18 cellular contexts compared by ENCODE assay signal in genomic region chr9:125906893-125907292, GRCh38.
"Had no signal": no experiment of that assay in that cellular context is flagged by ENCODE, and none has a peak within 500 bp of the region (broad histone marks: within the 10 kb centered on the region; RNA-seq: fewer than 3 reads in every experiment).

No MANE protein-coding gene starts in this region.

- H3K4me3 ChIP-seq: gastrocnemius medialis, left ventricle myocardium inferior, suprapubic skin, vagina had no signal

- DNase-seq: activated CD4-positive, alpha-beta T cell treated with anti-CD3 and anti-CD28 coated beads, Interleukin-2, amount 50 U/mL, for 1 hour; activated CD4-positive, CD25-positive, alpha-beta regulatory T cell treated with anti-CD3 and anti-CD28 coated beads, Interleukin-2, amount 50 U/mL, for 72 hours; activated CD8-positive, alpha-beta memory T cell treated with anti-CD3 and anti-CD28 coated beads, Interleukin-2, amount 50 U/mL, for 4 hours; activated naive CD4-positive, alpha-beta T cell treated with anti-CD3 and anti-CD28 coated beads, Interleukin-2, amount 10 ng/mL, durations not matched to agents 7 days and 5 days; activated naive CD8-positive, alpha-beta T cell treated with anti-CD3 and anti-CD28 coated beads, Interleukin-2, amount 50 U/mL, for 24 hours; activated T-cell treated with anti-CD3 and anti-CD28 coated beads, Interleukin-2, amount 50 U/mL, for 4 hours; anterior cingulate cortex; cortex of kidney; effector CD4-positive, alpha-beta T cell; gastrocnemius medialis; head of caudate nucleus; left ventricle myocardium inferior; mammary epithelial cell; midbrain; stimulated activated CD4-positive, alpha-beta T cell treated with anti-CD3 and anti-CD28 coated beads, Interleukin-2, amount 100 ng/mL, for 48 hours; T1000 had no signal

- H3K27me3 ChIP-seq: suprapubic skin, vagina had no signal

- ATAC-seq: activated naive CD8-positive, alpha-beta T cell treated with anti-CD3 and anti-CD28 coated beads, Interleukin-2, amount 50 U/mL, for 24 hours; activated T-cell treated with anti-CD3 and anti-CD28 coated beads, Interleukin-2, amount 50 U/mL, for 4 hours; gastrocnemius medialis had no signal

- H3K9me3 ChIP-seq: gastrocnemius medialis, left ventricle myocardium inferior, suprapubic skin, vagina had no signal

- H3K4me1 ChIP-seq: gastrocnemius medialis, suprapubic skin had no signal

- H3K27ac ChIP-seq: gastrocnemius medialis, left ventricle myocardium inferior, suprapubic skin, vagina had no signal

- H3K36me3 ChIP-seq: gastrocnemius medialis, left ventricle myocardium inferior, suprapubic skin, vagina had no signal
